1 cellular context compared by ENCODE assay signal in genomic region chr2:99066075-99066557, GRCh38.
TF ChIP-seq lines count a peak whose summit lies in the region.

No MANE protein-coding gene starts in this region.

TF ChIP-seq in WTC11, 78 proteins besides CTCF, POLR2A, EP300 and RAD21 (continued from another document):
- TF ChIP-seq E2F1 (CRISPR knock-in tag; IDR thresholded peaks at IDR 0.05) (no peak), ATF6 (CRISPR knock-in tag; IDR thresholded peaks at IDR 0.05) (no peak), ZNF425 (CRISPR knock-in tag; conservative IDR thresholded peaks at IDR 0.05) (no peak), ZNF396 (CRISPR knock-in tag; IDR thresholded peaks at IDR 0.05; ENCODE audit: borderline replicate concordance) (no peak), IRF2 (CRISPR knock-in tag; IDR thresholded peaks at IDR 0.05; ENCODE audit: borderline replicate concordance, low read depth) (no peak)
